6 cellular contexts compared by ENCODE assay signal in the genomic region with DNA sequence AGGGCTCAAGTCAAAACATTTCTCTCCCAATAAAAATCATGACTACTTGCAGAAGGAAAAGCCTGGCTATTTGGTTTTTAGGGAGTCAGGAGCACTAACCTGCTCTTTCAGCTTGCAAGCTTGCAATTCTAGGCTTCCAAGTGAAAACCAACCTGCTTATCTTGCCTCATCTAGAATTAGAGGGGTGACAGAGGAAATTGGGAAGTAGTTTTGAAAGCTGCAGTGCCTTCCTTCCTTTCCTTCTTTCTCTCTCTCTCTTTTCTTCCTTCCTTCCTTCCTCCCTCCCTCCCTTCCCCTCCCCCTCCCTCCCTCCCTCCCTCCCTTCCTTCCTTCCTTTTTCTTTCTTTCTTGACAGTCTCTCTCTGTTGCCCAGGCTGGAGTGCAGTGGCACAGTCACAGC.
"Had no signal": no experiment of that assay in that cellular context is flagged by ENCODE, and none has a peak within 500 bp of the region (broad histone marks: within the 10 kb centered on the region; RNA-seq: fewer than 3 reads in every experiment).

No MANE protein-coding gene starts in this region.

- ATAC-seq: K562 had no signal

- H3K27ac ChIP-seq: HL-60 had no signal

- FAIRE-seq: HTR-8/SVneo, K562 had no signal

- DNase-seq: IMR-90, KBM-7, KG1 had no signal

- H3K4me3 ChIP-seq: K562 had no signal
